ENCODE assay signal across 28 cellular contexts in genomic region chr3:14857506-14857905, GRCh38. TPM values are rescaled to one million over a fixed set of nuclear protein-coding genes. Genes with fewer than 3 reads are reported as not detected.
DNase-seq lines count a peak whose midpoint lies in the region; TF ChIP-seq lines count a peak whose summit lies in the region.
"Had no signal": no experiment of that assay in that cellular context is flagged by ENCODE, and none has a peak within 500 bp of the region (broad histone marks: within the 10 kb centered on the region; RNA-seq: fewer than 3 reads in every experiment).

No MANE protein-coding gene starts in this region.

- H3K23ac ChIP-seq in H9 (ENCODE audit: insufficient read length, low read depth, low read length): no peak overlapping the region

- no peak overlapping the region for H3K4me3 ChIP-seq in PC-9
- H3K4me3 ChIP-seq in prostate gland: no peak overlapping the region
- H3K4me3 ChIP-seq: esophagus squamous epithelium, gastroesophageal sphincter, SK-N-MC, uterus had no signal

- H3K79me1 ChIP-seq in H9 (ENCODE audit: insufficient read depth, low read depth, low read length, poor library complexity, severe bottlenecking): no peaks in the 10 kb centered on the region

- no peaks in the 10 kb centered on the region for H3K9me3 ChIP-seq in H9 (ENCODE audit: control insufficient read depth, low read depth, low read length)
- no peaks in the 10 kb centered on the region for H3K9me3 ChIP-seq in PC-9 (ENCODE audit: insufficient read depth, low read depth)
- H3K9me3 ChIP-seq in prostate gland: no peaks in the 10 kb centered on the region
- H3K9me3 ChIP-seq: gastroesophageal sphincter, uterus had no signal

- peak; percentile 54 for TF ChIP-seq CTCF in H9 (conservative IDR thresholded peaks at IDR 0.05)
- TF ChIP-seq CTCF in PC-9 (conservative IDR thresholded peaks at IDR 0.05): peak; percentile 44; the same call in 1 of the 2 replicates
- TF ChIP-seq CTCF in chondrocyte (IDR thresholded peaks at IDR 0.05): no peak
- TF ChIP-seq CTCF in CD14-positive monocyte (IDR thresholded peaks at IDR 0.05): no peak
- no peak for TF ChIP-seq CTCF in prostate gland (IDR thresholded peaks at IDR 0.05)

- no CpG with 5 or more reads among the region's 3 CpGs for WGBS in H9 (ENCODE audit: extremely low coverage, insufficient read length, low lambda C conversion rate)
- 66% methylated on average over 3 of the region's 3 CpGs for WGBS in prostate gland

- no peak overlapping the region for H2BK120ac ChIP-seq in H9 (ENCODE audit: low read depth, low read length, poor library complexity, severe bottlenecking)

- H3K36me3 Mint-ChIP-seq in H9 (ENCODE audit: insufficient read depth in 1 of 3, low read depth in 3 of 3) (peaks cover 0 to 4% (median 0%) of the 10 kb centered on the region in 3 experiments; a peak in 1 of 7 replicates), chondrocyte (ENCODE audit: low read depth) (no peaks in the 10 kb centered on the region), CD14-positive monocyte (no peaks in the 10 kb centered on the region)
- H3K36me3 Mint-ChIP-seq: activated CD8-positive, alpha-beta memory T cell treated with anti-CD3 and anti-CD28 coated beads, Interleukin-2, amount 10 ng/mL, durations not matched to agents 7 days and 5 days; activated naive CD8-positive, alpha-beta T cell treated with anti-CD3 and anti-CD28 coated beads for 36 hours; naive B cell had no signal

- H2BK12ac ChIP-seq in H9 (ENCODE audit: insufficient read length, low read depth, low read length): no peak overlapping the region

- intact Hi-C loops in PC-9 (cut with micrococcal nuclease; ENCODE audit: unreplicated experiment): loop anchor here (5.0 kb wide), 1 partner anchor 65 kb away; no protein-coding TSS in a partner anchor
- intact Hi-C loops in CD14-positive monocyte (cut with micrococcal nuclease): no loop called here
- intact Hi-C loops in prostate gland (cut with DNase I): no loop called here

- H3K23me2 ChIP-seq in H9 (ENCODE audit: insufficient read length, low read depth, low read length, poor library complexity, severe bottlenecking): no peaks in the 10 kb centered on the region

- POLR2A ChIA-PET in PC-9 (lab: Charles Lee; ENCODE audit: unreplicated experiment): no interaction called here

- no peak overlapping the region for H2BK20ac ChIP-seq in H9 (ENCODE audit: low read depth, low read length, poor library complexity, severe bottlenecking)

- H4K5ac ChIP-seq in H9 (ENCODE audit: insufficient read length, low read depth, low read length): no peak overlapping the region

- H3K56ac ChIP-seq in H9 (ENCODE audit: insufficient read length, low read depth, low read length): no peak overlapping the region

- H3K27ac Mint-ChIP-seq in H9: no peak overlapping the region; a peak in 1 of 7 replicates
- H3K27ac Mint-ChIP-seq in chondrocyte (ENCODE audit: unreplicated experiment): no peak overlapping the region
- no peak overlapping the region for H3K27ac Mint-ChIP-seq in CD14-positive monocyte
- H3K27ac Mint-ChIP-seq: activated CD4-positive, alpha-beta T cell treated with anti-CD3 and anti-CD28 coated beads for 36 hours; activated CD8-positive, alpha-beta memory T cell treated with anti-CD3 and anti-CD28 coated beads, Interleukin-2, amount 10 ng/mL, durations not matched to agents 7 days and 5 days; activated naive CD8-positive, alpha-beta T cell treated with anti-CD3 and anti-CD28 coated beads for 36 hours; effector memory CD8-positive, alpha-beta T cell; naive B cell had no signal

- no peak overlapping the region for H2BK5ac ChIP-seq in H9 (ENCODE audit: insufficient read length, low read length)

- no peaks in the 10 kb centered on the region for H3K9me2 ChIP-seq in PC-9 (ENCODE audit: insufficient read depth)

- no peak overlapping the region for H3K18ac ChIP-seq in H9 (ENCODE audit: insufficient read length, low read depth, low read length)

- no TSS peak for BruUV-seq in PC-9 (replicated peaks; lab: Mats Ljungman, UMichigan)

- no peaks in the 10 kb centered on the region for H3K27me3 ChIP-seq in H9 (ENCODE audit: insufficient read depth, low read length)
- H3K27me3 ChIP-seq in PC-9 (ENCODE audit: insufficient read depth, low read depth): no peaks in the 10 kb centered on the region
- H3K27me3 ChIP-seq in prostate gland (replicated peaks; ENCODE audit: insufficient read depth): no peaks in the 10 kb centered on the region
- H3K27me3 ChIP-seq: uterus had no signal

- H4K20me1 ChIP-seq in H9 (ENCODE audit: control insufficient read depth, insufficient read depth, insufficient read length): no peaks in the 10 kb centered on the region
- H4K20me1 ChIP-seq in PC-9 (ENCODE audit: insufficient read depth): no peaks in the 10 kb centered on the region

- H3K4me2 ChIP-seq in H9 (ENCODE audit: insufficient read depth, insufficient read length, low read length) (no peak overlapping the region), PC-9 (no peak overlapping the region)

- H2AK5ac ChIP-seq in H9 (ENCODE audit: insufficient read length, low read length): no peak overlapping the region

- H3K27ac ChIP-seq in H9 (ENCODE audit: insufficient read length, low read depth, low read length) (no peak overlapping the region), PC-9 (no peak overlapping the region), prostate gland (no peak overlapping the region)
- H3K27ac ChIP-seq: esophagus squamous epithelium, gastroesophageal sphincter, SK-N-MC, uterus had no signal

- no peak overlapping the region for H3K14ac ChIP-seq in H9 (ENCODE audit: insufficient read depth, low read length)

- H3K4me1 ChIP-seq in H9 (ENCODE audit: insufficient read depth, low read length): no peaks in the 10 kb centered on the region; the same call in 1 of the 2 replicates
- no peaks in the 10 kb centered on the region for H3K4me1 ChIP-seq in PC-9 (replicated peaks; ENCODE audit: insufficient read depth)
- H3K4me1 ChIP-seq in prostate gland (replicated peaks): no peaks in the 10 kb centered on the region
- H3K4me1 ChIP-seq: uterus had no signal

- H3K9ac ChIP-seq in H9 (ENCODE audit: extremely low read depth, insufficient read length, low read length): no peak overlapping the region

- no peak overlapping the region for H4K8ac ChIP-seq in H9 (replicated peaks; ENCODE audit: insufficient read length, low read depth, low read length)

- H3K79me2 ChIP-seq in H9 (ENCODE audit: insufficient read depth, low read length) (no peaks in the 10 kb centered on the region), PC-9 (ENCODE audit: low read depth) (no peaks in the 10 kb centered on the region)

- H3K4me3 Mint-ChIP-seq in H9: no peak overlapping the region
- H3K4me3 Mint-ChIP-seq in chondrocyte (ENCODE audit: unreplicated experiment): no peak overlapping the region
- H3K4me3 Mint-ChIP-seq in CD14-positive monocyte: no peak overlapping the region
- H3K4me3 Mint-ChIP-seq: activated CD4-positive, alpha-beta T cell treated with anti-CD3 and anti-CD28 coated beads for 36 hours; activated CD8-positive, alpha-beta memory T cell treated with anti-CD3 and anti-CD28 coated beads, Interleukin-2, amount 10 ng/mL, durations not matched to agents 7 days and 5 days; activated naive CD8-positive, alpha-beta T cell treated with anti-CD3 and anti-CD28 coated beads for 36 hours; effector memory CD8-positive, alpha-beta T cell; naive B cell had no signal

- no peak for TF ChIP-seq POLR2A in prostate gland (IDR thresholded peaks at IDR 0.05)

- peak; percentile 21 for DNase-seq in A172 (ENCODE audit: low spot score)
- DNase-seq in H9: no peak
- no peak for DNase-seq in PC-9
- DNase-seq in chondrocyte (ENCODE audit: low spot score): peak; percentile 5
- no peak for DNase-seq in CD14-positive monocyte (ENCODE audit: low spot score)
- no peak for DNase-seq in 8988T
- DNase-seq in activated CD4-positive, alpha-beta T cell treated with anti-CD3 and anti-CD28 coated beads, Interleukin-2, amount 50 U/mL, for 4 hours: no peak
- no peak for DNase-seq in prostate gland (ENCODE audit: low spot score)
- DNase-seq: ACHN; activated CD4-positive, alpha-beta T cell treated with anti-CD3 and anti-CD28 coated beads for 36 hours; activated CD8-positive, alpha-beta memory T cell treated with anti-CD3 and anti-CD28 coated beads, Interleukin-2, amount 10 ng/mL, durations not matched to agents 7 days and 5 days; activated naive CD8-positive, alpha-beta T cell treated with anti-CD3 and anti-CD28 coated beads for 36 hours; C1 segment of cervical spinal cord; effector memory CD8-positive, alpha-beta T cell; esophagus squamous epithelium; HCEC 1CT; kidney; mammary epithelial cell; naive B cell; NCI-H1417 treated with DMSO at 0.1 percent for 48 hours; NCI-H2107; NCI-H526 treated with DMSO at 0.1 percent for 48 hours; right cardiac atrium; T-helper 9 cell; uterus had no signal

- H3K4me1 Mint-ChIP-seq in H9 (peaks cover 19 to 31% of the 10 kb centered on the region in 2 experiments), chondrocyte (ENCODE audit: low read depth) (no peaks in the 10 kb centered on the region), CD14-positive monocyte (peaks cover 7% of the 10 kb centered on the region)
- H3K4me1 Mint-ChIP-seq: activated CD4-positive, alpha-beta T cell treated with anti-CD3 and anti-CD28 coated beads for 36 hours; activated CD8-positive, alpha-beta memory T cell treated with anti-CD3 and anti-CD28 coated beads, Interleukin-2, amount 10 ng/mL, durations not matched to agents 7 days and 5 days; activated naive CD8-positive, alpha-beta T cell treated with anti-CD3 and anti-CD28 coated beads for 36 hours; naive B cell had no signal

- H3K4ac ChIP-seq in H9 (ENCODE audit: low read depth, low read length): no peak overlapping the region

- CTCF ChIA-PET in PC-9 (lab: Charles Lee): no interaction called here

- no peak overlapping the region for H3T11ph ChIP-seq in H9 (ENCODE audit: low read length)

- H3K27me3 Mint-ChIP-seq in H9 (ENCODE audit: low read depth) (peaks cover 2% of the 10 kb centered on the region), chondrocyte (ENCODE audit: low read depth) (peaks cover 49% of the 10 kb centered on the region), CD14-positive monocyte (ENCODE audit: low read depth in 3 of 3) (peaks cover 2 to 8% (median 5%) of the 10 kb centered on the region in 3 donors)
- H3K27me3 Mint-ChIP-seq: activated naive CD8-positive, alpha-beta T cell treated with anti-CD3 and anti-CD28 coated beads for 36 hours had no signal

- no peaks in the 10 kb centered on the region for H3F3A ChIP-seq in PC-9 (ENCODE audit: insufficient read depth, low read depth)

- H4K91ac ChIP-seq in H9 (ENCODE audit: insufficient read length, low read depth, low read length): no peak overlapping the region

- H3K36me3 ChIP-seq in PC-9 (ENCODE audit: low read depth) (no peaks in the 10 kb centered on the region), prostate gland (no peaks in the 10 kb centered on the region)
- H3K36me3 ChIP-seq: esophagus squamous epithelium, gastroesophageal sphincter, uterus had no signal

- H3K9me3 Mint-ChIP-seq in H9 (peaks cover 0 to 10% of the 10 kb centered on the region in 2 experiments; a peak in 1 of 5 replicates), chondrocyte (ENCODE audit: low read depth) (peaks cover 15% of the 10 kb centered on the region), CD14-positive monocyte (peaks cover 0 to 7% (median 3%) of the 10 kb centered on the region in 7 donors)
- H3K9me3 Mint-ChIP-seq: effector memory CD8-positive, alpha-beta T cell had no signal

- no peak overlapping the region for H2AFZ ChIP-seq in H9 (ENCODE audit: low read length)
- H2AFZ ChIP-seq in PC-9: no peak overlapping the region

- no peak overlapping the region for H2BK15ac ChIP-seq in H9 (ENCODE audit: low read depth, low read length)

RNA-seq across cellular contexts. Expression of gene FGD5, which starts 38.7 kb away (rescaled TPM):
- total RNA-seq in A172 (2014; rRNA removed; shearing (Covaris generic)): not detected in 2 replicates
- total RNA-seq in H9 (2021) (7.8 and 8.6 TPM in 2 replicates), PC-9 (2021) (not detected in 2 replicates), chondrocyte (0.22 to 0.46 TPM (median 0.28 TPM) in 3 replicates), prostate gland (10 to 100 TPM in 1 of 2 donors, 1 to 10 TPM in 1; 4.5 to 15.8 TPM)
- polyA plus RNA-seq in CD14-positive monocyte: not detected
- total RNA-seq: activated CD8-positive, alpha-beta memory T cell treated with anti-CD3 and anti-CD28 coated beads, Interleukin-2, amount 10 ng/mL, durations not matched to agents 7 days and 5 days; mammary epithelial cell; osteocyte had no signal
- polyA plus RNA-seq: mammary epithelial cell had no signal

Comparison
In these comparisons a context has a peak if more than half of its experiments do, and no peak if none do; other contexts are left out.
1. DNase-seq: peak in A172 (single experiment) and chondrocyte (single experiment); none in H9 (single experiment), PC-9 (0 of 2), CD14-positive monocyte (single experiment), 8988T (single experiment), activated CD4-positive, alpha-beta T cell treated with anti-CD3 and anti-CD28 coated beads, Interleukin-2, amount 50 U/mL, for 4 hours (0 of 2) and prostate gland (single experiment).
2. CTCF ChIP-seq: peak in H9 (single experiment) and PC-9 (single experiment); none in chondrocyte (single experiment), CD14-positive monocyte (single experiment) and prostate gland (0 of 4).